17 cellular contexts compared by ENCODE assay signal in the genomic region with DNA sequence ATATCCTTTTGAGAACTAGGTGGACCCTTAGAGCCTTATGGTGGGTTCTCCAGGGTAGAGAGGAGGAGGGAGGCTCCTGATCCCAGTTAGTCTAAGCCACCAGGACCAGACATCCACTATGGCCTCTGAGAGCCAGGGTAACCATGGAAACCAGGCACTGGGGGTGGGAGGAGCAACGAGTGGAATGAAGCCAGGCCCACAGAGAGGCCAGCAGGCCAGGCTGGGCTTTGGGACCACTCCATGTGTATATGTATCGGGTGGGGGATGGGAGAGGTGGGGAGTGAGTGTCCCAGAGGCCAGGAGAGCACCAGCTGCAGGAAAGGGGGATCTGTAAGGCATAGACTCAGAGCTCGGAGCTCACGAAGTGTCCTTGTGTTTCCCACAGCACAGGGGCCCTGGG. TPM values are rescaled to one million over a fixed set of nuclear protein-coding genes. Genes with fewer than 3 reads are reported as not detected.
DNase-seq lines count a peak whose midpoint lies in the region; ATAC-seq and TF ChIP-seq lines count a peak whose summit lies in the region.
"Had no signal": no experiment of that assay in that cellular context is flagged by ENCODE, and none has a peak within 500 bp of the region (broad histone marks: within the 10 kb centered on the region; RNA-seq: fewer than 3 reads in every experiment).

No MANE protein-coding gene starts in this region.

- H3K9me3 ChIP-seq in endodermal cell (ENCODE audit: control insufficient read depth, low read length) (no peaks in the 10 kb centered on the region), neuron (ENCODE audit: low read length) (no peaks in the 10 kb centered on the region)
- H3K9me3 ChIP-seq in CD8-positive, alpha-beta memory T cell (ENCODE audit: low read length), result no peaks in the 10 kb centered on the region
- H3K9me3 ChIP-seq: pancreas, sigmoid colon, transverse colon had no signal

- H3K27me3 Mint-ChIP-seq in endodermal cell (ENCODE audit: insufficient read depth), result peaks cover 14% of the 10 kb centered on the region
- H3K27me3 Mint-ChIP-seq in CD8-positive, alpha-beta memory T cell, result peaks cover 0 to 7% of the 10 kb centered on the region in 2 donors

- POLR2A ChIA-PET in CD8-positive, alpha-beta memory T cell (lab: Charles Lee), result no interaction called here

- no peak overlapping the region for H3K27ac Mint-ChIP-seq in endodermal cell
- no peak overlapping the region for H3K27ac Mint-ChIP-seq in CD8-positive, alpha-beta memory T cell
- H3K27ac Mint-ChIP-seq: activated CD4-positive, alpha-beta T cell treated with anti-CD3 and anti-CD28 coated beads, Interleukin-2, amount 10 ng/mL, durations not matched to agents 24 days and 14 days had no signal

- H3K27ac ChIP-seq in endodermal cell (ENCODE audit: low read depth, low read length), result peak overlapping the region; percentile 39
- no peak overlapping the region for H3K27ac ChIP-seq in CD8-positive, alpha-beta memory T cell (ENCODE audit: low read depth, low read length)
- H3K27ac ChIP-seq: C4-2B, pancreas, sigmoid colon, transverse colon had no signal

- H3K9me3 Mint-ChIP-seq in endodermal cell, result no peaks in the 10 kb centered on the region
- H3K9me3 Mint-ChIP-seq in CD8-positive, alpha-beta memory T cell, result peaks cover 0 to 9% (median 3%) of the 10 kb centered on the region in 5 donors

- no peak overlapping the region for H3K4me3 ChIP-seq in endodermal cell (ENCODE audit: low read length)
- H3K4me3 ChIP-seq in neuron (ENCODE audit: low read length), result peak overlapping the region; percentile 29
- H3K4me3 ChIP-seq in CD8-positive, alpha-beta memory T cell (ENCODE audit: low read length), result no peak overlapping the region
- H3K4me3 ChIP-seq: pancreas, sigmoid colon, transverse colon had no signal

- H3K4me1 Mint-ChIP-seq in endodermal cell, result peaks cover 24% of the 10 kb centered on the region
- H3K4me1 Mint-ChIP-seq in CD8-positive, alpha-beta memory T cell, result peaks cover 5 to 17% (median 7%) of the 10 kb centered on the region in 3 donors

- peak; percentile 26 for DNase-seq in NCI-H748 (lab: John Stamatoyannopoulos, UW; ENCODE audit: unreplicated experiment)
- DNase-seq in NCI-H748 treated with DMSO at 0.1 percent for 48 hours (lab: John Stamatoyannopoulos, UW), result no peak
- DNase-seq in NCI-H524 (lab: John Stamatoyannopoulos, UW), result peak; percentile 78 to 92
- DNase-seq in endodermal cell, result peak; percentile 74
- no peak for DNase-seq in CD8-positive, alpha-beta memory T cell
- DNase-seq in activated CD8-positive, alpha-beta memory T cell treated with anti-CD3 and anti-CD28 coated beads, Interleukin-2, amount 50 U/mL, for 4 hours, result no peak
- DNase-seq: activated CD4-positive, alpha-beta T cell treated with anti-CD3 and anti-CD28 coated beads, Interleukin-2, amount 10 ng/mL, durations not matched to agents 24 days and 14 days; activated gamma-delta T cell; left cardiac atrium; NCI-H1436 treated with DMSO at 0.1 percent for 48 hours; pancreas; sigmoid colon; stimulated activated naive CD8-positive, alpha-beta T cell treated with anti-CD3 and anti-CD28 coated beads, Interleukin-15, Interleukin-2, amounts not matched to agents 100 U/mL and 50 U/mL, for 24 hours; transverse colon had no signal

- H3K4me3 Mint-ChIP-seq in endodermal cell, result no peak overlapping the region
- no peak overlapping the region for H3K4me3 Mint-ChIP-seq in CD8-positive, alpha-beta memory T cell
- H3K4me3 Mint-ChIP-seq: activated CD4-positive, alpha-beta T cell treated with anti-CD3 and anti-CD28 coated beads, Interleukin-2, amount 10 ng/mL, durations not matched to agents 24 days and 14 days had no signal

- ATAC-seq in GM21447 (IDR thresholded peaks at IDR 0.05; ENCODE audit: unreplicated experiment), result no peak
- ATAC-seq: left cardiac atrium; pancreas; stimulated activated naive CD8-positive, alpha-beta T cell treated with anti-CD3 and anti-CD28 coated beads, Interleukin-15, Interleukin-2, amounts not matched to agents 100 U/mL and 50 U/mL, for 24 hours had no signal

- no peak overlapping the region for H3K9ac ChIP-seq in endodermal cell (ENCODE audit: extremely low read depth, low read length, poor library complexity, severe bottlenecking)

- CTCF ChIA-PET in CD8-positive, alpha-beta memory T cell (lab: Charles Lee), result interaction anchor here (1.1 kb wide), 1 partner anchor 65 kb away, joined by 3 read pairs; no protein-coding TSS in a partner anchor

- H3K4me1 ChIP-seq in endodermal cell (ENCODE audit: control insufficient read depth, insufficient read depth, low read length) (peaks cover 6% of the 10 kb centered on the region), neuron (ENCODE audit: insufficient read depth, low read length) (peaks cover 27% of the 10 kb centered on the region)
- H3K4me1 ChIP-seq in CD8-positive, alpha-beta memory T cell (ENCODE audit: insufficient read depth, low read length), result peaks cover 10% of the 10 kb centered on the region
- H3K4me1 ChIP-seq: pancreas, sigmoid colon, transverse colon had no signal

- TF ChIP-seq CTCF in endodermal cell (conservative IDR thresholded peaks at IDR 0.05), result no peak

- peak overlapping the region; percentile 59 for H2AFZ ChIP-seq in neuron (ENCODE audit: low read depth, low read length)

- 58 to 75% methylated on average over 4 of the region's 4 CpGs for WGBS in endodermal cell (ENCODE audit: insufficient coverage in 1 of 2, insufficient read length in 1 of 2), 2 experiments

- H3K36me3 Mint-ChIP-seq in endodermal cell (ENCODE audit: low read depth), result no peaks in the 10 kb centered on the region
- H3K36me3 Mint-ChIP-seq in CD8-positive, alpha-beta memory T cell, result peaks cover 0 to 8% (median 0%) of the 10 kb centered on the region in 3 donors

- H3K27me3 ChIP-seq in endodermal cell (ENCODE audit: control insufficient read depth, insufficient read depth, low read length, poor library complexity, severe bottlenecking) (no peaks in the 10 kb centered on the region), neuron (ENCODE audit: insufficient read depth, low read length) (no peaks in the 10 kb centered on the region)
- H3K27me3 ChIP-seq in CD8-positive, alpha-beta memory T cell (ENCODE audit: insufficient read depth, low read length, poor library complexity, severe bottlenecking), result no peaks in the 10 kb centered on the region
- H3K27me3 ChIP-seq: pancreas, sigmoid colon, transverse colon had no signal

- H3K36me3 ChIP-seq in endodermal cell (ENCODE audit: control insufficient read depth, insufficient read depth, low read length) (no peaks in the 10 kb centered on the region), neuron (ENCODE audit: insufficient read depth, low read length) (no peaks in the 10 kb centered on the region)
- H3K36me3 ChIP-seq in CD8-positive, alpha-beta memory T cell (ENCODE audit: insufficient read depth, low read length), result no peaks in the 10 kb centered on the region
- H3K36me3 ChIP-seq: pancreas, sigmoid colon, transverse colon had no signal

RNA-seq across cellular contexts. Expression of a gene that starts 15.6 kb away (rescaled TPM):
- 10 to 100 TPM; 28.0 to 28.7 TPM for total RNA-seq in endodermal cell
- 96.1 TPM for polyA plus RNA-seq in endodermal cell (2013, experiment 1 of 2)
- 74.6 TPM for polyA plus RNA-seq in endodermal cell (2013, experiment 2 of 2)
- 1 to 10 TPM in 1 of 2 experiments, under 1 TPM in 1; 0.60 to 1.2 TPM for total RNA-seq in CD8-positive, alpha-beta memory T cell
- 15.1 TPM for polyA plus RNA-seq in CD8-positive, alpha-beta memory T cell

Comparison
In these comparisons a context has a peak if more than half of its experiments do, and no peak if none do; other contexts are left out.
1. DNase-seq: peak in NCI-H748 (single experiment), NCI-H524 (2 of 2) and endodermal cell (single experiment); none in NCI-H748 treated with DMSO at 0.1 percent for 48 hours (single experiment), CD8-positive, alpha-beta memory T cell (0 of 5) and activated CD8-positive, alpha-beta memory T cell treated with anti-CD3 and anti-CD28 coated beads, Interleukin-2, amount 50 U/mL, for 4 hours (single experiment).
2. RNA of a gene that starts 15.6 kb away (total RNA-seq): 28.0 to 28.7 TPM in endodermal cell; 0.60 to 1.2 TPM in CD8-positive, alpha-beta memory T cell; every median in the first group is over 10 times any median in the second.